8 cellular contexts compared by ENCODE assay signal in the genomic region with DNA sequence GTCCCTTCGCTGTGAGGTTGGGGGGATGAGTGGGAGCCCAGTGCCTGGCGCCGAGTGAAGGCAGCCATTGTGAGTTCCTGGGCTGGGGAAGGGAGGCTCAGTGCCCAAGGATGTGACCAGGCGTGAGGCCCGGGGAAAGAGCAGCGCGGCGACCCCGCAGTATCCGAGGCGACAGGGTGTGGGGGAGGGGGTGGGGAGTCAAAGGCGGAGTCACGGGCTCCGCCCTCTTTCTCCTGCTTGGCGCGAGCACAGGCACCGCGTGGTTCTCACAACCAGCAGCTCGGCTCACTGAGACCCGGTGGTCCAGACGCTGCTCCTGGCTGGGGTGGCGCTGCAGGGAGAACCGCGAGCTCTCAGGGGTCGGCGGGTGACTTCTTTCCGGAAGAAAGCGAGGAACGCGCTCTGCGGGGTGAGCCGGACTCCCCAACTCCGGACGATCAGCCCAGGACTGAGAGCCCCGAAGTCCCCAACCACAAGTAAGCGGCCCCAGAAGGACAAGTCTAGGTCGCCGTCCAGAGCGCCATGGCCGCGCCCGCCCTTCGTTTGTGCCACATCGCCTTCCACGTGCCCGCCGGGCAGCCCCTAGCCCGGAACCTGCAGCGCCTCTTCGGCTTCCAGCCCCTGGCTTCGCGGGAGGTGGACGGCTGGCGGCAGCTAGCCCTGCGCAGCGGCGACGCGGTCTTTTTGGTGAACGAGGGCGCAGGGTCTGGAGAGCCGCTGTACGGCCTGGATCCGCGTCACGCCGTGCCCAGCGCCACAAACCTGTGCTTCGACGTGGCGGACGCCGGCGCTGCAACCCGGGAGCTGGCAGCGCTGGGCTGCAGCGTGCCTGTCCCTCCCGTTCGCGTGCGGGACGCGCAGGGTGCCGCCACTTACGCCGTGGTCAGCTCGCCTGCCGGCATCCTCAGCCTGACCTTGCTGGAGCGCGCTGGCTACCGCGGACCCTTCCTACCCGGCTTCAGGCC. TPM values are rescaled to one million over a fixed set of nuclear protein-coding genes. Genes with fewer than 3 reads are reported as not detected.
DNase-seq lines count a peak whose midpoint lies in the region; ATAC-seq, FAIRE-seq and TF ChIP-seq lines count a peak whose summit lies in the region.

A gene (plus strand): TSS at position 269 of the 965 bp plus-strand sequence. CDS start 254 bp downstream, at position 523.

- DNase-seq in GM03348 (ENCODE audit: low spot score): peak; percentile 81
- peak; percentile 80 for DNase-seq in SW480 (ENCODE audit: low spot score)
- peak; percentile 30 for DNase-seq in astrocyte (ENCODE audit: low read depth)
- DNase-seq in iPS DF 4.7 (ENCODE audit: extremely low read depth, low spot score): peak; percentile 58
- DNase-seq in sciatic nerve (ENCODE audit: low spot score): peak; percentile 84
- no peak for DNase-seq in cortex of kidney (lab: John Stamatoyannopoulos, UW)
- DNase-seq in NCI-H1436 treated with DMSO at 0.1 percent for 48 hours (lab: John Stamatoyannopoulos, UW): no peak

- H2AFZ ChIP-seq in astrocyte (ENCODE audit: low read depth, low read length): peak within 1 kb of the TSS; percentile 90

- intact Hi-C loops in sciatic nerve (cut with DNase I): no loop called here

- H3K9me3 ChIP-seq in HUES6 (ENCODE audit: control insufficient read depth, insufficient read depth, low read depth, low read length): no peaks in the 10 kb centered on the region; the same call in 1 of the 2 replicates
- no peaks in the 10 kb centered on the region for H3K9me3 ChIP-seq in astrocyte (ENCODE audit: insufficient read depth, low read depth, low read length)

- H3K27ac ChIP-seq in HUES6 (ENCODE audit: low read depth, low read length) (peak within 1 kb of the TSS; percentile 83; the same call in 1 of the 2 replicates), astrocyte (ENCODE audit: low read depth, low read length) (no peak within 1 kb of the TSS)

- H3K4me1 Mint-ChIP-seq in astrocyte (ENCODE audit: low read depth, unreplicated experiment): peaks cover 10% of the 10 kb centered on the region

- peaks cover 2% of the 10 kb centered on the region for H3K27me3 Mint-ChIP-seq in astrocyte (ENCODE audit: low read depth, unreplicated experiment)

- no peaks in the 10 kb centered on the region for H4K20me1 ChIP-seq in astrocyte (ENCODE audit: insufficient read depth, low read length)

- H3K4me1 ChIP-seq in HUES6 (ENCODE audit: control insufficient read depth, insufficient read depth, low read length) (peaks cover 45% of the 10 kb centered on the region), astrocyte (ENCODE audit: insufficient read depth, low read length) (peaks cover 10% of the 10 kb centered on the region)

- ATAC-seq in sciatic nerve: peak; percentile 91

- H3K36me3 Mint-ChIP-seq in astrocyte (ENCODE audit: low read depth, unreplicated experiment): peaks cover 2% of the 10 kb centered on the region

- H3K27me3 ChIP-seq in HUES6 (ENCODE audit: control insufficient read depth, insufficient read depth, low read length): no peaks in the 10 kb centered on the region
- H3K27me3 ChIP-seq in astrocyte (ENCODE audit: insufficient read depth, low read length): no peaks in the 10 kb centered on the region

- H3K9me3 Mint-ChIP-seq in astrocyte (ENCODE audit: unreplicated experiment): no peaks in the 10 kb centered on the region

- H3K4me3 ChIP-seq in HUES6 (ENCODE audit: low read depth, low read length): peak within 1 kb of the TSS; percentile 61
- H3K4me3 ChIP-seq in astrocyte (ENCODE audit: insufficient read depth, low read depth, low read length): peak within 1 kb of the TSS; percentile 54

- FAIRE-seq in astrocyte (lab: Jason Lieb, UNC): no peak

- peak within 1 kb of the TSS; percentile 73 for H3K4me3 Mint-ChIP-seq in astrocyte (ENCODE audit: unreplicated experiment)

- no peaks in the 10 kb centered on the region for H3K79me2 ChIP-seq in astrocyte (ENCODE audit: insufficient read depth, low read length)

- peak within 1 kb of the TSS; percentile 85 for H3K9ac ChIP-seq in HUES6 (ENCODE audit: low read length)
- peak within 1 kb of the TSS; percentile 66 for H3K9ac ChIP-seq in astrocyte (ENCODE audit: low read length)

- no peak for TF ChIP-seq CTCF in astrocyte (IDR thresholded peaks at IDR 0.05; ENCODE audit: insufficient read depth, low read depth, low read length)

- H3K4me2 ChIP-seq in astrocyte (ENCODE audit: low read length): peak within 1 kb of the TSS; percentile 88

- H3K27ac Mint-ChIP-seq in astrocyte (ENCODE audit: unreplicated experiment): peak within 1 kb of the TSS; percentile 15

- H3K36me3 ChIP-seq in HUES6 (ENCODE audit: control insufficient read depth, insufficient read depth, low read length) (peaks cover 14% of the 10 kb centered on the region), astrocyte (ENCODE audit: insufficient read depth, low read length) (no peaks in the 10 kb centered on the region)

RNA-seq across cellular contexts. Expression of the gene that starts here (rescaled TPM):
- total RNA-seq in astrocyte: 0.61 and 0.70 TPM in 2 replicates
- 2.3 TPM for total RNA-seq in sciatic nerve

Comparison
In these comparisons a context has a peak if more than half of its experiments do, and no peak if none do; other contexts are left out.
1. Peak in DNase-seq, H3K4me3 ChIP-seq, H3K9ac ChIP-seq and H3K4me2 ChIP-seq in astrocyte; RNA of the gene not detected or under 1 TPM.
2. DNase-seq: peak in GM03348 (single experiment), SW480 (single experiment), iPS DF 4.7 (single experiment) and sciatic nerve (single experiment); none in cortex of kidney (single experiment) and NCI-H1436 treated with DMSO at 0.1 percent for 48 hours (single experiment).